27 cellular contexts compared by ENCODE assay signal in the genomic region with DNA sequence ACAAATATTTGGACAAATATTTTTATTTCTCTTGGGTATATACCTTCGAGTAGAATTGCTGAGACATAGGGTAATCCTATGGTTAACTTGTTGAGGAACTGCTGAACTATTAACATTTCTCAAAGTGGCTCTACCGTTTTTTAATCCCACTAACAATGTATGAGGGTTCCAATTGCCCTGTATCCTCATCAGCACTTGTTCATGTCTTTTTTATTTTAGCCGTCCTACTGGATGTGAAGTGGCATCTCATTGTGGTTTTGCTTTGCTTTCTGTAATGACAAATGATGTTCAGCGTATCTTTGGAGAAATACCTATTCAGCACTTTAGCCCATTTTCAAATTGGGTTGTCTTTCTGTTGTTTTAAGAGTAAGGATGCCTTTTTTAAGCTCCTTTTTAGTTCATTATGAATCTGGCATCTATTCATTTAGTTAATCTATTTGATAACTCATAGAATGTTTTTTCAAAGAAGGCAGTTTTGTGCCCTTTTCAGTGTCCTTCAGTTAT. TPM values are rescaled to one million over a fixed set of nuclear protein-coding genes. Genes with fewer than 3 reads are reported as not detected.
A peak's percentile ranks its signal among the peaks of the same experiment; 100 is the strongest.
DNase-seq lines count a peak whose midpoint lies in the region; ATAC-seq, FAIRE-seq and TF ChIP-seq lines count a peak whose summit lies in the region.
"Had no signal": no experiment of that assay in that cellular context is flagged by ENCODE, and none has a peak within 500 bp of the region (broad histone marks: within the 10 kb centered on the region; RNA-seq: fewer than 3 reads in every experiment).

No MANE protein-coding gene starts in this region.

- no peaks in the 10 kb centered on the region for H3K27me3 ChIP-seq in K562 (ENCODE audit: control insufficient read depth in 2 of 2, insufficient read depth in 2 of 2, low read length in 2 of 2)
- H3K27me3 ChIP-seq: BE2C, BLaER1 had no signal

- no TSS peak for BruUV-seq in K562 (replicated peaks; lab: Mats Ljungman, UMichigan)

- no peaks in the 10 kb centered on the region for H3K9me1 ChIP-seq in K562 (ENCODE audit: control insufficient read depth, insufficient read depth, low read length)

- H3K9me3 ChIP-seq in A549 (no peaks in the 10 kb centered on the region), HEK293 (ENCODE audit: control insufficient read depth, insufficient read depth, low read depth, low read length) (no peaks in the 10 kb centered on the region), K562 (replicated peaks; ENCODE audit: control insufficient read depth, insufficient read depth, low read depth, low read length) (no peaks in the 10 kb centered on the region)
- H3K9me3 ChIP-seq: BE2C, BLaER1 had no signal

- no peak for TF ChIP-seq RAD21 in A549 (conservative IDR thresholded peaks at IDR 0.05 in 1 of 2, IDR thresholded peaks at IDR 0.05 in 1 of 2)
- no peak for TF ChIP-seq RAD21 in K562 (CRISPR knock-in tag; conservative IDR thresholded peaks at IDR 0.05 in 1 of 2, IDR thresholded peaks at IDR 0.05 in 1 of 2)

- no peak overlapping the region for H3K4me3 Mint-ChIP-seq in progenitor cell of endocrine pancreas (ENCODE audit: low read depth)
- H3K4me3 Mint-ChIP-seq: CD14-positive monocyte; CD4-positive, alpha-beta memory T cell; CD4-positive, CD25-positive, alpha-beta regulatory T cell; CD8-positive, alpha-beta memory T cell had no signal

- no peak overlapping the region for H3K4me2 ChIP-seq in A549
- H3K4me2 ChIP-seq in K562 (ENCODE audit: insufficient read depth, low read length): no peak overlapping the region
- H3K4me2 ChIP-seq: BLaER1 had no signal

- WGBS in A549 (ENCODE audit: missing lambda C conversion rate): 72% methylated on average over 4 of the region's 4 CpGs
- 33% methylated on average over 4 of the region's 4 CpGs for WGBS in K562 (ENCODE audit: insufficient coverage, low coverage, missing lambda C conversion rate)

- H3K9me3 Mint-ChIP-seq in progenitor cell of endocrine pancreas (ENCODE audit: low read depth): no peaks in the 10 kb centered on the region
- H3K9me3 Mint-ChIP-seq: CD4-positive, alpha-beta memory T cell; CD4-positive, CD25-positive, alpha-beta regulatory T cell; CD8-positive, alpha-beta memory T cell had no signal

- DNase-seq in A549 (ENCODE audit: low read depth in 1 of 2, low spot score in 1 of 2) (no peak), K562 (ENCODE audit: extremely low read depth in 1 of 4, low spot score in 3 of 4) (no peak), progenitor cell of endocrine pancreas (ENCODE audit: low spot score, unreplicated experiment) (no peak)
- DNase-seq: 8988T; BE2C; C1 segment of cervical spinal cord; CD4-positive, alpha-beta memory T cell; CD4-positive, CD25-positive, alpha-beta regulatory T cell; CD8-positive, alpha-beta memory T cell; COR-L47; DMS 273 treated with DMSO at 0.1 percent for 48 hours; DMS153; DMS53; DMS79; DND-41; EL; GDM1 had no signal

- TF ChIP-seq EP300 in A549 (IDR thresholded peaks at IDR 0.05) (no peak), K562 (IDR thresholded peaks at IDR 0.05; ENCODE audit: low read length) (no peak)

- intact Hi-C loops in K562 (cut with micrococcal nuclease): no loop called here

- H3K4me1 Mint-ChIP-seq in progenitor cell of endocrine pancreas (ENCODE audit: low read depth): peaks cover 32% of the 10 kb centered on the region

- in situ Hi-C loops in K562 (cut with MboI): no loop called here

- CTCF ChIA-PET in A549 (lab: Yijun Ruan, JAX) (no interaction called here), HEK293 (lab: Yijun Ruan, JAX) (interaction anchor here (0.6 kb wide), 1 partner anchor 230 kb away, joined by 3 read pairs; no protein-coding TSS in a partner anchor), K562 (lab: Yijun Ruan, JAX; ENCODE audit: low intra/inter-chr PET ratio) (no interaction called here)

- FAIRE-seq in A549 (lab: Jason Lieb, UNC) (no peak), K562 (lab: Jason Lieb, UNC) (no peak)
- FAIRE-seq: A204.1, GM12878, GM12892, GM18507 had no signal

- ATAC-seq in A549 (no peak), K562 (no peak), GM18870 (IDR thresholded peaks at IDR 0.05; ENCODE audit: unreplicated experiment) (no peak), GM18873 (IDR thresholded peaks at IDR 0.05; ENCODE audit: low FRiP score, unreplicated experiment) (no peak), GM21619 (IDR thresholded peaks at IDR 0.05; ENCODE audit: unreplicated experiment) (no peak)
- ATAC-seq: GM12878 had no signal

- POLR2A ChIA-PET in A549 (lab: Yijun Ruan, JAX) (no interaction called here), HEK293 (lab: Yijun Ruan, JAX) (no interaction called here), K562 (lab: Yijun Ruan, JAX) (interaction anchor here (0.7 to 1.1 kb wide), 3 partner anchors 10 to 51 kb away, joined by 3 read pairs; no protein-coding TSS in a partner anchor)

- TF ChIP-seq CTCF in A549 (IDR thresholded peaks at IDR 0.05): no peak
- no peak for TF ChIP-seq CTCF in HEK293 (tag by site-specific recombination; IDR thresholded peaks at IDR 0.05)
- TF ChIP-seq CTCF in K562 (IDR thresholded peaks at IDR 0.05 in 2 of 3, conservative IDR thresholded peaks at IDR 0.05 in 1 of 3; ENCODE audit: insufficient read depth in 2 of 3, low read depth in 1 of 3, low read length in 3 of 3): no peak
- no peak for TF ChIP-seq CTCF in progenitor cell of endocrine pancreas (IDR thresholded peaks at IDR 0.05; ENCODE audit: unreplicated experiment)

- TF ChIP-seq POLR2A in A549 (IDR thresholded peaks at IDR 0.05; ENCODE audit: low read length): no peak
- TF ChIP-seq POLR2A in K562 (conservative IDR thresholded peaks at IDR 0.05): no peak

- no peak overlapping the region for H3K9ac ChIP-seq in K562 (ENCODE audit: insufficient read depth in 1 of 2, low read depth in 2 of 2, low read length in 2 of 2)
- H3K9ac ChIP-seq: BLaER1 had no signal

- H2AFZ ChIP-seq in K562 (ENCODE audit: low read depth, low read length): no peak overlapping the region

- H3K36me3 Mint-ChIP-seq in progenitor cell of endocrine pancreas (ENCODE audit: insufficient read depth): peaks cover 4% of the 10 kb centered on the region
- H3K36me3 Mint-ChIP-seq: CD4-positive, alpha-beta memory T cell; CD4-positive, CD25-positive, alpha-beta regulatory T cell; CD8-positive, alpha-beta memory T cell had no signal

- no peak overlapping the region for H3K4me3 ChIP-seq in A549
- no peak overlapping the region for H3K4me3 ChIP-seq in HEK293 (ENCODE audit: low read depth, low read length)
- no peak overlapping the region for H3K4me3 ChIP-seq in K562
- H3K4me3 ChIP-seq: BLaER1, GM12878 had no signal

- H3K27me3 Mint-ChIP-seq in progenitor cell of endocrine pancreas: no peaks in the 10 kb centered on the region
- H3K27me3 Mint-ChIP-seq: CD4-positive, alpha-beta memory T cell; CD4-positive, CD25-positive, alpha-beta regulatory T cell; CD8-positive, alpha-beta memory T cell had no signal

- H3K27ac ChIP-seq in A549: no peak overlapping the region
- H3K27ac ChIP-seq in HEK293 (ENCODE audit: extremely low read depth, low read depth, low read length): no peak overlapping the region
- H3K27ac ChIP-seq in K562 (ENCODE audit: extremely low read depth, low read depth, low read length): no peak overlapping the region
- H3K27ac ChIP-seq: BLaER1 had no signal

- H4K20me1 ChIP-seq in K562 (replicated peaks; ENCODE audit: control insufficient read depth, insufficient read depth, low read length): no peaks in the 10 kb centered on the region
- H4K20me1 ChIP-seq: BLaER1 had no signal

- H3K4me1 ChIP-seq in A549: peaks cover 48% of the 10 kb centered on the region
- H3K4me1 ChIP-seq in HEK293 (ENCODE audit: control insufficient read depth, insufficient read depth, low read length): peaks cover 17% of the 10 kb centered on the region
- H3K4me1 ChIP-seq in K562 (replicated peaks in 1 of 2; ENCODE audit: control insufficient read depth in 2 of 2, insufficient read depth in 2 of 2, low read length in 2 of 2): peaks cover 0 to 15% of the 10 kb centered on the region in 2 experiments; a peak in 2 of 5 replicates
- H3K4me1 ChIP-seq: BE2C had no signal

- H3K27ac Mint-ChIP-seq in progenitor cell of endocrine pancreas: peak overlapping the region; percentile 73
- H3K27ac Mint-ChIP-seq: CD14-positive monocyte; CD4-positive, CD25-positive, alpha-beta regulatory T cell; CD8-positive, alpha-beta memory T cell had no signal

- H3K79me2 ChIP-seq in K562 (ENCODE audit: control insufficient read depth, insufficient read depth, low read length): 0 out of 3 replicates have a peak, but pooled peaks cover 2% of the 10 kb centered on the region

- no peaks in the 10 kb centered on the region for H3K36me3 ChIP-seq in HEK293 (ENCODE audit: control insufficient read depth in 2 of 2, insufficient read depth in 1 of 2, low read length in 2 of 2)
- H3K36me3 ChIP-seq in K562 (ENCODE audit: control insufficient read depth, insufficient read depth, low read length): no peaks in the 10 kb centered on the region
- H3K36me3 ChIP-seq: BE2C, BLaER1 had no signal

TF ChIP-seq in HEK293, 187 proteins besides CTCF, POLR2A, EP300 and RAD21 (continues in another document):
- TF ChIP-seq ZNF184 (tag by site-specific recombination; IDR thresholded peaks at IDR 0.05): 0 out of 2 replicates have a peak, but pooled peaks have one; percentile 59

TF ChIP-seq in K562, 482 proteins besides CTCF, POLR2A, EP300 and RAD21 (continues in another document):
- TF ChIP-seq ZNF316 (IDR thresholded peaks at IDR 0.05): peak; percentile 86

RNA-seq across cellular contexts. Expression of a gene that starts 40.0 kb away (rescaled TPM):
- 221 and 226 TPM in 2 replicates for polyA plus RNA-seq in A549 (2011; rRNA removed)
- 42.6 and 47.1 TPM in 2 replicates for polyA plus RNA-seq in A549 (2012; cell fraction: cytosol; rRNA removed)
- 40.7 and 48.6 TPM in 2 replicates for polyA plus RNA-seq in A549 (2012; cell fraction: nucleus; rRNA removed)
- 40.3 to 44.0 TPM (median 42.2 TPM) in 3 replicates for polyA plus RNA-seq in A549 (2017; fragmentation: RNase III; extraction: RNeasy Plus Mini Kit Qiagen cat#74134 plus additional on column Dnase treatment)
- polyA minus RNA-seq in A549 (2011; rRNA and poly(A)+ RNA removed): 131 and 156 TPM in 2 replicates
- 30.9 and 44.2 TPM in 2 replicates for total RNA-seq in K562 (2011; cell fraction: chromatin; rRNA removed; ENCODE audit: low replicate concordance)
- 20.8 and 26.5 TPM in 2 replicates for total RNA-seq in K562 (2011; cell fraction: nucleolus; rRNA removed)
- total RNA-seq in K562 (2011; cell fraction: nucleoplasm; rRNA removed): 30.3 and 33.3 TPM in 2 replicates
- total RNA-seq in K562 (2014; rRNA removed): 19.1 and 20.9 TPM in 2 replicates
- 20.3 and 21.2 TPM in 2 replicates for total RNA-seq in K562 (2014; rRNA removed; fragmentation: Illumina TruSeq; extraction: Trizol)
- 26.1 and 27.7 TPM in 2 replicates for total RNA-seq in K562 (2015; rRNA removed; fragmentation: Illumina TruSeq; extraction: Trizol)
- total RNA-seq in K562 (2021): 21.3 and 23.7 TPM in 2 replicates
- polyA plus RNA-seq in K562 (2011; rRNA removed): 85.6 and 88.8 TPM in 2 replicates
- 25.8 and 40.7 TPM in 2 replicates for polyA plus RNA-seq in K562 (2011; cell fraction: cytosol; rRNA removed)
- 68.2 and 86.9 TPM in 2 replicates for polyA plus RNA-seq in K562 (2011; cell fraction: nucleus; rRNA removed)
- 19.0 and 22.2 TPM in 2 replicates for polyA plus RNA-seq in K562 (2012)
- 23.6 and 34.9 TPM in 2 replicates for polyA plus RNA-seq in K562 (2014; fragmentation: Illumina TruSeq; extraction: Trizol)
- 10 to 100 TPM in 1 of 2 experiments, 1 to 10 TPM in 1; 8.2 to 11.1 TPM for polyA plus RNA-seq in K562 (2014; fragmentation: Nextera tagmentation; extraction: Ambion mirVana)
- 25.6 and 26.3 TPM in 2 replicates for polyA plus RNA-seq in K562 (2014; rRNA removed)
- polyA minus RNA-seq in K562 (2011; rRNA and poly(A)+ RNA removed): 82.1 and 86.2 TPM in 2 replicates
- 20.3 and 28.7 TPM in 2 replicates for polyA minus RNA-seq in K562 (2011; cell fraction: cytosol; rRNA and poly(A)+ RNA removed)
- polyA minus RNA-seq in K562 (2011; cell fraction: nucleus; rRNA and poly(A)+ RNA removed): 23.0 and 28.2 TPM in 2 replicates
- total RNA-seq in progenitor cell of endocrine pancreas: 63.8 and 66.2 TPM in 2 replicates
